ENCODE assay signal across 15 cellular contexts in genomic region chr6:53752856-53753255, GRCh38. TPM values are rescaled to one million over a fixed set of nuclear protein-coding genes. Genes with fewer than 3 reads are reported as not detected.
DNase-seq lines count a peak whose midpoint lies in the region; ATAC-seq and TF ChIP-seq lines count a peak whose summit lies in the region.
"Had no signal": no experiment of that assay in that cellular context is flagged by ENCODE, and none has a peak within 500 bp of the region (broad histone marks: within the 10 kb centered on the region; RNA-seq: fewer than 3 reads in every experiment).

No MANE protein-coding gene starts in this region.

- H3K9me2 ChIP-seq in PC-3 (replicated peaks; ENCODE audit: low read length) = 0 out of 2 replicates have a peak, but pooled peaks cover 4% of the 10 kb centered on the region

- H3K9ac ChIP-seq in PC-3 (ENCODE audit: low read length) = no peak overlapping the region
- H3K9ac ChIP-seq: BLaER1 treated with 17β-estradiol and CSF1 and Interleukin-3, amounts not matched to agents 10 nM and 100 nM; parathyroid adenoma had no signal

- peak overlapping the region; percentile 64 for H3K4me2 ChIP-seq in PC-3 (ENCODE audit: low read length)
- H3K4me2 ChIP-seq: BLaER1 treated with 17β-estradiol and CSF1 and Interleukin-3, amounts not matched to agents 10 nM and 100 nM had no signal

- H3K27me3 ChIP-seq in BJ (ENCODE audit: control insufficient read depth, insufficient read depth, low read length) (no peaks in the 10 kb centered on the region), PC-3 (ENCODE audit: low read length) (no peaks in the 10 kb centered on the region)
- H3K27me3 ChIP-seq: BLaER1 treated with 17β-estradiol and CSF1 and Interleukin-3, amounts not matched to agents 10 nM and 100 nM; MG63 had no signal

- DNase-seq in BJ (ENCODE audit: low read depth) (peak; percentile 61), PC-3 (peak; percentile 83), dermis microvascular lymphatic vessel endothelial cell (ENCODE audit: low read depth in 2 of 2) (peak; percentile 16 to 36), lung microvascular endothelial cell (ENCODE audit: low read depth in 2 of 2) (peak; percentile 15 to 45), KBM-7 (no peak), NCI-H2171 treated with DMSO at 0.1 percent for 48 hours (lab: John Stamatoyannopoulos, UW) (no peak)
- DNase-seq: central memory CD4-positive, alpha-beta T cell; DMS79; MG63; mucosa of descending colon; NCI-H2107 had no signal

- H3K27ac ChIP-seq in PC-3 (ENCODE audit: low read length) = peak overlapping the region; percentile 43
- H3K27ac ChIP-seq: BLaER1 treated with 17β-estradiol and CSF1 and Interleukin-3, amounts not matched to agents 10 nM and 100 nM; parathyroid adenoma had no signal

- POLR2A ChIA-PET in BJ (lab: Charles Lee) (interaction anchor here (0.7 kb wide), 1 partner anchor 34 kb away, joined by 3 read pairs; no protein-coding TSS in a partner anchor), PC-3 (lab: Charles Lee; ENCODE audit: unreplicated experiment) (interaction anchor here (0.6 to 1.0 kb wide), 4 partner anchors 18 to 43 kb away, joined by 3 to 7 read pairs (median 4); no protein-coding TSS in a partner anchor)

- no peak for TF ChIP-seq CTCF in BJ (IDR thresholded peaks at IDR 0.05; ENCODE audit: insufficient read depth, low read depth, low read length)
- no peak for TF ChIP-seq CTCF in PC-3 (conservative IDR thresholded peaks at IDR 0.05; ENCODE audit: low read depth, low read length)

- ATAC-seq in PC-3 (peak; percentile 95), GM18858 (IDR thresholded peaks at IDR 0.05; ENCODE audit: unreplicated experiment) (no peak), HG02840 (IDR thresholded peaks at IDR 0.05; ENCODE audit: low FRiP score, unreplicated experiment) (no peak)
- ATAC-seq: mucosa of descending colon had no signal

- no peaks in the 10 kb centered on the region for H3K79me2 ChIP-seq in PC-3 (ENCODE audit: low read length)
- H3K79me2 ChIP-seq: parathyroid adenoma had no signal

- H3K9me3 ChIP-seq in PC-3 (ENCODE audit: low read length) = no peaks in the 10 kb centered on the region
- H3K9me3 ChIP-seq: BLaER1 treated with 17β-estradiol and CSF1 and Interleukin-3, amounts not matched to agents 10 nM and 100 nM; MG63; mucosa of descending colon had no signal

- H3K36me3 ChIP-seq in BJ (ENCODE audit: control insufficient read depth, insufficient read depth, low read length) (no peaks in the 10 kb centered on the region), PC-3 (ENCODE audit: low read depth, low read length) (no peaks in the 10 kb centered on the region)
- H3K36me3 ChIP-seq: BLaER1 treated with 17β-estradiol and CSF1 and Interleukin-3, amounts not matched to agents 10 nM and 100 nM; MG63 had no signal

- CTCF ChIA-PET in BJ (lab: Yijun Ruan, JAX) = interaction anchor here (1.6 to 2.2 kb wide), 4 partner anchors 18 to 203 kb away, joined by 5 to 9 read pairs (median 6); no protein-coding TSS in a partner anchor
- CTCF ChIA-PET in PC-3 (lab: Charles Lee) = interaction anchor here (1.0 to 1.2 kb wide), 2 partner anchors 34 to 203 kb away, joined by 3 to 5 read pairs; no protein-coding TSS in a partner anchor

- BruUV-seq in PC-3 (replicated peaks; lab: Mats Ljungman, UMichigan) = no TSS peak

- H4K20me1 ChIP-seq in PC-3 (ENCODE audit: low read length) = no peaks in the 10 kb centered on the region
- H4K20me1 ChIP-seq: BLaER1 treated with 17β-estradiol and CSF1 and Interleukin-3, amounts not matched to agents 10 nM and 100 nM had no signal

- H2AFZ ChIP-seq in PC-3 (ENCODE audit: low read length) = peak overlapping the region; percentile 23
- H2AFZ ChIP-seq: parathyroid adenoma had no signal

- peaks cover 22% of the 10 kb centered on the region for H3K4me1 ChIP-seq in PC-3 (ENCODE audit: insufficient read depth, low read length)
- H3K4me1 ChIP-seq: BLaER1 treated with 17β-estradiol and CSF1 and Interleukin-3, amounts not matched to agents 10 nM and 100 nM; parathyroid adenoma had no signal

- intact Hi-C loops in PC-3 (cut with micrococcal nuclease) = loop anchor here (5.0 kb wide), 1 partner anchor 39 kb away; no protein-coding TSS in a partner anchor

- H3K4me3 ChIP-seq in BJ (ENCODE audit: low read depth, low read length) = no peak overlapping the region
- H3K4me3 ChIP-seq in PC-3 (ENCODE audit: low read length) = peak overlapping the region; percentile 14; the same call in 1 of the 2 replicates
- H3K4me3 ChIP-seq: BLaER1 treated with 17β-estradiol and CSF1 and Interleukin-3, amounts not matched to agents 10 nM and 100 nM; MG63; mucosa of descending colon had no signal

- peaks cover 4% of the 10 kb centered on the region for H3F3A ChIP-seq in PC-3 (ENCODE audit: low read length, unreplicated experiment)

- in situ Hi-C loops in KBM-7 (cut with MboI; ENCODE audit: low pct_unique_long_range_greater_than_20kb, low sequenced_read_pairs) = no loop called here

RNA-seq across cellular contexts. Expression of gene LRRC1, which starts 41.9 kb away (rescaled TPM):
- 4.3 and 4.7 TPM in 2 replicates for polyA plus RNA-seq in BJ (2011; rRNA removed)
- polyA minus RNA-seq in BJ (2011; rRNA and poly(A)+ RNA removed) = 3.6 and 3.8 TPM in 2 replicates
- total RNA-seq in PC-3 (2014; rRNA removed) = 18.1 and 19.4 TPM in 2 replicates
- total RNA-seq in dermis microvascular lymphatic vessel endothelial cell = 40.2 and 59.9 TPM in 2 replicates
- total RNA-seq in lung microvascular endothelial cell = 38.4 and 77.8 TPM in 2 replicates

Comparison
In these comparisons a context has a peak if more than half of its experiments do, and no peak if none do; other contexts are left out.
1. DNase-seq: peak in BJ (single experiment), PC-3 (single experiment), dermis microvascular lymphatic vessel endothelial cell (2 of 2) and lung microvascular endothelial cell (2 of 2); none in KBM-7 (single experiment) and NCI-H2171 treated with DMSO at 0.1 percent for 48 hours (single experiment).